ENCODE assay signal across 11 cellular contexts in genomic region chr1:205920159-205920558, GRCh38. TPM values are rescaled to one million over a fixed set of nuclear protein-coding genes. Genes with fewer than 3 reads are reported as not detected.
DNase-seq lines count a peak whose midpoint lies in the region; TF ChIP-seq lines count a peak whose summit lies in the region.
"Had no signal": no experiment of that assay in that cellular context is flagged by ENCODE, and none has a peak within 500 bp of the region (broad histone marks: within the 10 kb centered on the region; RNA-seq: fewer than 3 reads in every experiment).

No MANE protein-coding gene starts in this region.

- no peaks in the 10 kb centered on the region for H3K36me3 Mint-ChIP-seq in Calu3 (ENCODE audit: insufficient read depth, unreplicated experiment)
- H3K36me3 Mint-ChIP-seq: naive thymus-derived CD8-positive, alpha-beta T cell had no signal

- H3K27me3 ChIP-seq in Peyer's patch, result no peaks in the 10 kb centered on the region

- no peaks in the 10 kb centered on the region for H3K36me3 ChIP-seq in Peyer's patch

- H3K27me3 Mint-ChIP-seq in Calu3 (ENCODE audit: unreplicated experiment), result no peaks in the 10 kb centered on the region

- TF ChIP-seq CTCF in Calu3 (IDR thresholded peaks at IDR 0.05; ENCODE audit: unreplicated experiment), result no peak
- TF ChIP-seq CTCF in Peyer's patch (IDR thresholded peaks at IDR 0.05), result no peak

- BruUV-seq in Calu3 (replicated peaks; lab: Mats Ljungman, UMichigan), result no TSS peak

- no peaks in the 10 kb centered on the region for H3K9me3 ChIP-seq in Peyer's patch

- H3K27ac ChIP-seq in Peyer's patch, result no peak overlapping the region

- H3K4me3 Mint-ChIP-seq in Calu3 (ENCODE audit: low read depth, unreplicated experiment), result no peak overlapping the region
- H3K4me3 Mint-ChIP-seq: activated CD4-positive, alpha-beta T cell treated with anti-CD3 and anti-CD28 coated beads, Interleukin-2, amount 10 ng/mL, durations not matched to agents 24 days and 14 days; naive thymus-derived CD8-positive, alpha-beta T cell had no signal

- peaks cover 8% of the 10 kb centered on the region for H3K4me1 Mint-ChIP-seq in Calu3 (ENCODE audit: low read depth, unreplicated experiment)
- H3K4me1 Mint-ChIP-seq: activated CD4-positive, alpha-beta T cell treated with anti-CD3 and anti-CD28 coated beads, Interleukin-2, amount 10 ng/mL, durations not matched to agents 24 days and 14 days; naive thymus-derived CD8-positive, alpha-beta T cell had no signal

- H3K4me1 ChIP-seq in Peyer's patch, result no peaks in the 10 kb centered on the region

- intact Hi-C loops in Calu3 (cut with micrococcal nuclease; ENCODE audit: unreplicated experiment), result no loop called here

- H3K9me3 Mint-ChIP-seq in Calu3 (ENCODE audit: low read depth, unreplicated experiment), result no peaks in the 10 kb centered on the region
- H3K9me3 Mint-ChIP-seq: activated CD4-positive, alpha-beta T cell treated with anti-CD3 and anti-CD28 coated beads, Interleukin-2, amount 10 ng/mL, durations not matched to agents 24 days and 14 days; naive thymus-derived CD8-positive, alpha-beta T cell had no signal

- H3K27ac Mint-ChIP-seq in Calu3 (ENCODE audit: unreplicated experiment), result no peak overlapping the region
- H3K27ac Mint-ChIP-seq: activated CD4-positive, alpha-beta T cell treated with anti-CD3 and anti-CD28 coated beads, Interleukin-2, amount 10 ng/mL, durations not matched to agents 24 days and 14 days; naive thymus-derived CD8-positive, alpha-beta T cell had no signal

- no peak for TF ChIP-seq POLR2A in Peyer's patch (IDR thresholded peaks at IDR 0.05)

- CTCF ChIA-PET in Calu3 (lab: Charles Lee), result interaction anchor here (9.6 kb wide), 1 partner anchor 58 kb away, joined by 294 read pairs; no protein-coding TSS in a partner anchor

- no peak overlapping the region for H3K4me3 ChIP-seq in Peyer's patch

- DNase-seq in Ammon's horn (ENCODE audit: low spot score) (peak; percentile 67), NCI-H2029 (lab: John Stamatoyannopoulos, UW) (peak; percentile 89), dermis blood vessel endothelial cell (peak; percentile 58), midbrain (lab: John Stamatoyannopoulos, UW) (peak; percentile 48), NCI-H82 treated with DMSO at 0.1 percent for 48 hours (lab: John Stamatoyannopoulos, UW; ENCODE audit: unreplicated experiment) (no peak), Calu3 (no peak), Peyer's patch (no peak), NCI-H1694 treated with DMSO at 0.1 percent for 48 hours (lab: John Stamatoyannopoulos, UW) (no peak)
- DNase-seq: activated CD4-positive, alpha-beta T cell treated with anti-CD3 and anti-CD28 coated beads, Interleukin-2, amount 10 ng/mL, durations not matched to agents 24 days and 14 days; amniotic stem cell; naive thymus-derived CD8-positive, alpha-beta T cell had no signal

RNA-seq across cellular contexts. Expression of gene SLC26A9, which starts 23.1 kb away (rescaled TPM):
- 0.09 TPM in 1 of 2 replicates, not detected in the other for total RNA-seq in dermis blood vessel endothelial cell
- 4.2 and 7.6 TPM in 2 replicates for total RNA-seq in Calu3 (2022)
- not detected for total RNA-seq in Peyer's patch
- total RNA-seq: activated CD4-positive, alpha-beta T cell treated with anti-CD3 and anti-CD28 coated beads, Interleukin-2, amount 10 ng/mL, durations not matched to agents 24 days and 14 days; naive thymus-derived CD8-positive, alpha-beta T cell had no signal

Comparison
In these comparisons a context has a peak if more than half of its experiments do, and no peak if none do; other contexts are left out.
1. DNase-seq: peak in Ammon's horn (single experiment), NCI-H2029 (single experiment), dermis blood vessel endothelial cell (single experiment) and midbrain (single experiment); none in NCI-H82 treated with DMSO at 0.1 percent for 48 hours (single experiment), Calu3 (single experiment), Peyer's patch (0 of 3) and NCI-H1694 treated with DMSO at 0.1 percent for 48 hours (single experiment).